In genomic region chr18:10950080-10950875, GRCh38 we compare ENCODE assay signal across 24 cellular contexts.
A peak's percentile ranks its signal among the peaks of the same experiment; 100 is the strongest.
DNase-seq lines count a peak whose midpoint lies in the region; ATAC-seq and TF ChIP-seq lines count a peak whose summit lies in the region.
"Had no signal": no experiment of that assay in that cellular context is flagged by ENCODE, and none has a peak within 500 bp of the region (broad histone marks: within the 10 kb centered on the region; RNA-seq: fewer than 3 reads in every experiment).

No MANE protein-coding gene starts in this region.

- peaks cover 70% of the 10 kb centered on the region for H3K4me1 ChIP-seq in OCI-LY1 (ENCODE audit: insufficient read depth, low read length, severe bottlenecking)
- H3K4me1 ChIP-seq: A549 had no signal

- H3K9ac ChIP-seq in OCI-LY1 (ENCODE audit: low read length), result peak overlapping the region; percentile 71

- peaks cover 19% of the 10 kb centered on the region for H3K9me3 ChIP-seq in OCI-LY1 (ENCODE audit: low read length)

- H3K4me2 ChIP-seq in OCI-LY1 (ENCODE audit: low read length), result peak overlapping the region; percentile 60
- H3K4me2 ChIP-seq: A549 had no signal

- H3K4me3 Mint-ChIP-seq in glutamatergic neuron (ENCODE audit: unreplicated experiment), result no peak overlapping the region
- H3K4me3 Mint-ChIP-seq in activated CD8-positive, alpha-beta T cell treated with anti-CD3 and anti-CD28 coated beads, Interleukin-2, amount 10 ng/mL, durations not matched to agents 7 days and 5 days, result no peak overlapping the region
- H3K4me3 Mint-ChIP-seq: B cell, CD14-positive monocyte had no signal

- H3K27me3 Mint-ChIP-seq in glutamatergic neuron (ENCODE audit: unreplicated experiment), result peaks cover 7% of the 10 kb centered on the region
- no peaks in the 10 kb centered on the region for H3K27me3 Mint-ChIP-seq in activated CD8-positive, alpha-beta T cell treated with anti-CD3 and anti-CD28 coated beads, Interleukin-2, amount 10 ng/mL, durations not matched to agents 7 days and 5 days (ENCODE audit: low read depth)

- H3F3A ChIP-seq in OCI-LY1 (ENCODE audit: insufficient read depth, low read length), result no peaks in the 10 kb centered on the region

- peak overlapping the region; percentile 7 for H3K27ac Mint-ChIP-seq in glutamatergic neuron (ENCODE audit: unreplicated experiment)
- no peak overlapping the region for H3K27ac Mint-ChIP-seq in activated CD8-positive, alpha-beta T cell treated with anti-CD3 and anti-CD28 coated beads, Interleukin-2, amount 10 ng/mL, durations not matched to agents 7 days and 5 days
- H3K27ac Mint-ChIP-seq: B cell, CD14-positive monocyte had no signal

- H4K20me1 ChIP-seq in OCI-LY1 (ENCODE audit: insufficient read depth, low read length), result no peaks in the 10 kb centered on the region

- CTCF ChIA-PET in activated CD8-positive, alpha-beta T cell treated with anti-CD3 and anti-CD28 coated beads, Interleukin-2, amount 10 ng/mL, durations not matched to agents 7 days and 5 days (lab: Charles Lee), result no interaction called here

- peaks cover 24% of the 10 kb centered on the region for H3K9me3 Mint-ChIP-seq in glutamatergic neuron (ENCODE audit: unreplicated experiment)
- peaks cover 10% of the 10 kb centered on the region for H3K9me3 Mint-ChIP-seq in activated CD8-positive, alpha-beta T cell treated with anti-CD3 and anti-CD28 coated beads, Interleukin-2, amount 10 ng/mL, durations not matched to agents 7 days and 5 days (ENCODE audit: insufficient read depth)

- ATAC-seq in GM18870 (IDR thresholded peaks at IDR 0.05; ENCODE audit: unreplicated experiment), result peak; percentile 8
- ATAC-seq in activated CD8-positive, alpha-beta T cell treated with anti-CD3 and anti-CD28 coated beads, Interleukin-2, amount 10 ng/mL, durations not matched to agents 7 days and 5 days, result no peak
- ATAC-seq: A549, HCT116, PC-3 had no signal

- POLR2A ChIA-PET in activated CD8-positive, alpha-beta T cell treated with anti-CD3 and anti-CD28 coated beads, Interleukin-2, amount 10 ng/mL, durations not matched to agents 7 days and 5 days (lab: Charles Lee), result no interaction called here

- peak overlapping the region; percentile 97 for H3K27ac ChIP-seq in OCI-LY1 (ENCODE audit: low read depth, low read length, poor library complexity, severe bottlenecking)
- H3K27ac ChIP-seq: A549, SK-N-MC had no signal

- H3K36me3 Mint-ChIP-seq in glutamatergic neuron (ENCODE audit: unreplicated experiment), result peaks cover 20% of the 10 kb centered on the region
- H3K36me3 Mint-ChIP-seq in activated CD8-positive, alpha-beta T cell treated with anti-CD3 and anti-CD28 coated beads, Interleukin-2, amount 10 ng/mL, durations not matched to agents 7 days and 5 days (ENCODE audit: low read depth), result no peaks in the 10 kb centered on the region
- H3K36me3 Mint-ChIP-seq: CD14-positive monocyte had no signal

- H3K4me1 Mint-ChIP-seq in glutamatergic neuron (ENCODE audit: low read depth, unreplicated experiment), result peaks cover 42% of the 10 kb centered on the region
- no peaks in the 10 kb centered on the region for H3K4me1 Mint-ChIP-seq in activated CD8-positive, alpha-beta T cell treated with anti-CD3 and anti-CD28 coated beads, Interleukin-2, amount 10 ng/mL, durations not matched to agents 7 days and 5 days (ENCODE audit: low read depth)
- H3K4me1 Mint-ChIP-seq: B cell, CD14-positive monocyte had no signal

- no peaks in the 10 kb centered on the region for H3K9me2 ChIP-seq in OCI-LY1 (ENCODE audit: low read depth, low read length)

- H3K79me2 ChIP-seq in OCI-LY1 (ENCODE audit: insufficient read depth, low read length), result no peaks in the 10 kb centered on the region

- no peak for TF ChIP-seq CTCF in OCI-LY1 (IDR thresholded peaks at IDR 0.05; ENCODE audit: low read length)
- no peak for TF ChIP-seq CTCF in glutamatergic neuron (IDR thresholded peaks at IDR 0.05; ENCODE audit: partially characterized antibody, unreplicated experiment)

- H3K4me3 ChIP-seq in GM08714 (ENCODE audit: low read length) (0 out of 2 replicates have a peak overlapping the region, but pooled peaks have one; percentile 6), OCI-LY1 (ENCODE audit: low read depth, low read length, poor library complexity, severe bottlenecking) (peak overlapping the region; percentile 57)
- H3K4me3 ChIP-seq: A549, SK-N-MC had no signal

- H3K27me3 ChIP-seq in OCI-LY1 (ENCODE audit: insufficient read depth, low read length), result no peaks in the 10 kb centered on the region

- peaks cover 4% of the 10 kb centered on the region; the same call in 1 of the 2 replicates for H3K36me3 ChIP-seq in OCI-LY1 (ENCODE audit: insufficient read depth, low read length)

- no peak overlapping the region for H2AFZ ChIP-seq in OCI-LY1 (ENCODE audit: low read length)

- DNase-seq in glutamatergic neuron (no peak), cerebellar nuclear complex (lab: John Stamatoyannopoulos, UW) (no peak), DMS53 (lab: John Stamatoyannopoulos, UW) (no peak), cerebellum (ENCODE audit: low spot score) (no peak)
- no peak for DNase-seq in activated CD8-positive, alpha-beta T cell treated with anti-CD3 and anti-CD28 coated beads, Interleukin-2, amount 10 ng/mL, durations not matched to agents 7 days and 5 days
- DNase-seq: DMS79 treated with DMSO at 0.1 percent for 48 hours, GOT3, KG1, NCI-H1105 treated with DMSO at 0.1 percent for 48 hours, NCI-H1694, NCI-H2081, NCI-H2171, NCI-H526, PC-3, SHP77, SW 1271 had no signal
